8 cellular contexts compared by ENCODE assay signal in genomic region chr1:19468397-19468956, GRCh38. TPM values are rescaled to one million over a fixed set of nuclear protein-coding genes. Genes with fewer than 3 reads are reported as not detected.
DNase-seq lines count a peak whose midpoint lies in the region; ATAC-seq, FAIRE-seq and TF ChIP-seq lines count a peak whose summit lies in the region.

No MANE protein-coding gene starts in this region.

- H2AFZ ChIP-seq in parathyroid adenoma = no peak overlapping the region

- H3K9ac ChIP-seq in parathyroid adenoma = no peak overlapping the region

- H3K36me3 ChIP-seq in effector memory CD4-positive, alpha-beta T cell (ENCODE audit: control insufficient read depth, insufficient read depth, low read length) = peaks cover 14% of the 10 kb centered on the region
- H3K36me3 ChIP-seq in parathyroid adenoma (ENCODE audit: control insufficient read depth, insufficient read depth, low read length) = no peaks in the 10 kb centered on the region

- FAIRE-seq in frontal cortex (lab: Jason Lieb, UNC) = no peak

- no peaks in the 10 kb centered on the region for H3K9me3 ChIP-seq in effector memory CD4-positive, alpha-beta T cell (ENCODE audit: control insufficient read depth, low read length)
- H3K9me3 ChIP-seq in parathyroid adenoma (ENCODE audit: control insufficient read depth, low read length) = no peaks in the 10 kb centered on the region

- TF ChIP-seq CTCF in parathyroid adenoma (IDR thresholded peaks at IDR 0.05) = no peak

- peak; percentile 50 for DNase-seq in activated CD4-positive, alpha-beta T cell treated with anti-CD3 and anti-CD28 coated beads for 1 hour
- DNase-seq in effector memory CD4-positive, alpha-beta T cell = peak; percentile 42 to 57 (median 43)
- no peak for DNase-seq in GDM1 (lab: John Stamatoyannopoulos, UW)
- DNase-seq in NCI-H2029 (lab: John Stamatoyannopoulos, UW) = no peak
- no peak for DNase-seq in frontal cortex (ENCODE audit: low spot score in 2 of 2)

- H3K4me2 ChIP-seq in parathyroid adenoma (ENCODE audit: low read length) = no peak overlapping the region

- peaks cover 40% of the 10 kb centered on the region for H3K79me2 ChIP-seq in parathyroid adenoma

- no peaks in the 10 kb centered on the region for H3K27me3 ChIP-seq in effector memory CD4-positive, alpha-beta T cell (replicated peaks; ENCODE audit: control insufficient read depth, insufficient read depth, low read length, poor library complexity, severe bottlenecking)
- H3K27me3 ChIP-seq in parathyroid adenoma (ENCODE audit: control insufficient read depth, insufficient read depth, low read length) = no peaks in the 10 kb centered on the region

- ATAC-seq in GM18502 (IDR thresholded peaks at IDR 0.05; ENCODE audit: poor library complexity, unreplicated experiment) (peak; percentile 56), HG03175 (IDR thresholded peaks at IDR 0.05; ENCODE audit: unreplicated experiment) (peak; percentile 76)

- peak overlapping the region; percentile 72 for H3K27ac ChIP-seq in effector memory CD4-positive, alpha-beta T cell (ENCODE audit: insufficient read depth, low read length, poor library complexity, severe bottlenecking)
- peak overlapping the region; percentile 32 for H3K27ac ChIP-seq in parathyroid adenoma

- no peak overlapping the region for H3K4me3 ChIP-seq in effector memory CD4-positive, alpha-beta T cell (ENCODE audit: insufficient read depth, low read depth, low read length, poor library complexity, severe bottlenecking)
- H3K4me3 ChIP-seq in parathyroid adenoma (ENCODE audit: low read depth, low read length) = no peak overlapping the region

- peaks cover 82% of the 10 kb centered on the region for H3K4me1 ChIP-seq in effector memory CD4-positive, alpha-beta T cell (ENCODE audit: control insufficient read depth, insufficient read depth, low read length, poor library complexity, severe bottlenecking)
- no peaks in the 10 kb centered on the region for H3K4me1 ChIP-seq in parathyroid adenoma

RNA-seq across cellular contexts. Expression of gene CAPZB, which starts 16.9 kb away (rescaled TPM):
- total RNA-seq in frontal cortex = 47.7 TPM

Comparison
In these comparisons a context has a peak if more than half of its experiments do, and no peak if none do; other contexts are left out.
1. DNase-seq: peak in activated CD4-positive, alpha-beta T cell treated with anti-CD3 and anti-CD28 coated beads for 1 hour (single experiment) and effector memory CD4-positive, alpha-beta T cell (3 of 3); none in GDM1 (single experiment), NCI-H2029 (single experiment) and frontal cortex (0 of 2).